Comparison of ENCODE assay signal across 8 cellular contexts in the genomic region with DNA sequence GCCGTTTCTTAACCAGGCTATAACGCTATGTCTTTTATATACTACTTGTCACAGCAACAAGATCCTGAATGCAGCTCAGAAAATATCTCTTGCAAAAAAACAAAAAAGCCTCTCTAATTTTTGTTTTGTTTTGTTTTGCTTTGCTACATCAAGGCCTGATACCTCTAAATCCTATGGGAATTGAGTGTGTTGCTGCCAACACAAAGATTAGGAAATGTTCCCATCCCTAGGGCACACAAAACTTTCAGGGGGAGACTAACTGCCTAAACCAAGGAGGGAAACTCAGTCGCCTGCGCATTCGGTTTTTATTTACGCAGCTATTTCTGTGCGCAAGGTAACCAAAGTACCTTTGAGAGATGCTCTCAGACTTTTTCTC. TPM values are rescaled to one million over a fixed set of nuclear protein-coding genes. Genes with fewer than 3 reads are reported as not detected.
DNase-seq lines count a peak whose midpoint lies in the region; ATAC-seq and TF ChIP-seq lines count a peak whose summit lies in the region.

No MANE protein-coding gene starts in this region.

- H3K9me3 Mint-ChIP-seq in naive thymus-derived CD4-positive, alpha-beta T cell, result no peaks in the 10 kb centered on the region

- H3K4me1 Mint-ChIP-seq in naive thymus-derived CD4-positive, alpha-beta T cell, result peaks cover 26 to 64% (median 54%) of the 10 kb centered on the region in 7 donors

- CTCF ChIA-PET in naive thymus-derived CD4-positive, alpha-beta T cell (lab: Charles Lee), result interaction anchor here (0.6 kb wide), 1 partner anchor 123 kb away, joined by 3 read pairs; no protein-coding TSS in a partner anchor

- peaks cover 0 to 41% (median 0%) of the 10 kb centered on the region in 5 donors for H3K27me3 Mint-ChIP-seq in naive thymus-derived CD4-positive, alpha-beta T cell

- H3K4me3 Mint-ChIP-seq in naive thymus-derived CD4-positive, alpha-beta T cell, result peak overlapping the region; percentile 91 to 100 (median 94)

- H3K4me1 ChIP-seq in HUES48 (ENCODE audit: control insufficient read depth, insufficient read depth, low read length), result peaks cover 37% of the 10 kb centered on the region
- H3K4me1 ChIP-seq in naive thymus-derived CD4-positive, alpha-beta T cell (ENCODE audit: control insufficient read depth in 2 of 2, insufficient read depth in 2 of 2, low read length in 2 of 2), result peaks cover 6 to 13% of the 10 kb centered on the region in 2 donors

- no peak for DNase-seq in AG10803 (ENCODE audit: low read depth)
- DNase-seq in central memory CD4-positive, alpha-beta T cell, result peak; percentile 6
- peak in 5 of 9 donors; percentile 24 to 36 (median 29) for DNase-seq in naive thymus-derived CD4-positive, alpha-beta T cell
- no peak for DNase-seq in H4 (ENCODE audit: low spot score)
- DNase-seq in D341Med (ENCODE audit: low spot score), result no peak
- DNase-seq in T1000 (lab: John Stamatoyannopoulos, UW), result no peak
- DNase-seq in GM10266 (ENCODE audit: extremely low spot score), result no peak

- POLR2A ChIA-PET in naive thymus-derived CD4-positive, alpha-beta T cell (lab: Charles Lee), result interaction anchor here (0.6 to 7.0 kb wide), 3 partner anchors 11 to 208 kb away, joined by 3 to 172 read pairs (median 19); no protein-coding TSS in a partner anchor

- peak overlapping the region; percentile 75 for H3K4me3 ChIP-seq in AG10803 (ENCODE audit: low read length)
- peak overlapping the region; percentile 76 for H3K4me3 ChIP-seq in HUES48 (ENCODE audit: low read depth, low read length)
- H3K4me3 ChIP-seq in naive thymus-derived CD4-positive, alpha-beta T cell (ENCODE audit: low read length), result peak overlapping the region; percentile 56

- H3K27me3 ChIP-seq in HUES48 (ENCODE audit: control insufficient read depth, insufficient read depth, low read length), result peaks cover 16% of the 10 kb centered on the region
- H3K27me3 ChIP-seq in naive thymus-derived CD4-positive, alpha-beta T cell (ENCODE audit: control insufficient read depth in 2 of 2, insufficient read depth in 2 of 2, low read length in 2 of 2), result no peaks in the 10 kb centered on the region

- intact Hi-C loops in naive thymus-derived CD4-positive, alpha-beta T cell (cut with micrococcal nuclease), result loop anchor here in 1 of 2 donors (1.0 to 5.0 kb wide), 5 partner anchors 8 to 235 kb away; no protein-coding TSS in a partner anchor

- no peaks in the 10 kb centered on the region for H3K36me3 ChIP-seq in HUES48 (ENCODE audit: control insufficient read depth, insufficient read depth, low read length)
- peaks cover 0 to 5% (median 0%) of the 10 kb centered on the region in 3 experiments for H3K36me3 ChIP-seq in naive thymus-derived CD4-positive, alpha-beta T cell (ENCODE audit: control insufficient read depth in 2 of 3, insufficient read depth in 3 of 3, low read length in 3 of 3)

- H3K36me3 Mint-ChIP-seq in naive thymus-derived CD4-positive, alpha-beta T cell, result peaks cover 0 to 13% (median 0%) of the 10 kb centered on the region in 5 donors

- no peaks in the 10 kb centered on the region for H3K9me3 ChIP-seq in HUES48 (ENCODE audit: control insufficient read depth, insufficient read depth, low read length)
- H3K9me3 ChIP-seq in naive thymus-derived CD4-positive, alpha-beta T cell (ENCODE audit: control insufficient read depth in 2 of 3, low read length in 3 of 3), result no peaks in the 10 kb centered on the region

- H3K27ac Mint-ChIP-seq in naive thymus-derived CD4-positive, alpha-beta T cell, result peak overlapping the region; percentile 80 to 95 (median 91)

- no peak for ATAC-seq in naive thymus-derived CD4-positive, alpha-beta T cell

- H3K27ac ChIP-seq in HUES48 (ENCODE audit: low read depth, low read length), result no peak overlapping the region
- peak overlapping the region; percentile 66 for H3K27ac ChIP-seq in naive thymus-derived CD4-positive, alpha-beta T cell (ENCODE audit: low read depth, low read length)

- no peak for TF ChIP-seq CTCF in AG10803 (conservative IDR thresholded peaks at IDR 0.05; ENCODE audit: low read length)
- TF ChIP-seq CTCF in GM10266 (IDR thresholded peaks at IDR 0.05; ENCODE audit: control insufficient read depth, insufficient read depth, low read depth, missing control alignments), result no peak

- H3K9ac ChIP-seq in HUES48 (ENCODE audit: low read depth, low read length), result no peak overlapping the region

RNA-seq across cellular contexts. Expression of a gene that starts 1.7 kb away (rescaled TPM):
- total RNA-seq in naive thymus-derived CD4-positive, alpha-beta T cell, result 10 to 100 TPM; 36.7 to 73.1 (median 55.9) TPM
- polyA plus RNA-seq in naive thymus-derived CD4-positive, alpha-beta T cell, result 10 to 100 TPM; 87.2 to 99.8 TPM
- total RNA-seq in H4 (2014; rRNA removed; shearing (Covaris generic)), result 73.4 and 109 TPM in 2 replicates

Comparison
In these comparisons a context has a peak if more than half of its experiments do, and no peak if none do; other contexts are left out.
1. DNase-seq: peak in central memory CD4-positive, alpha-beta T cell (single experiment) and naive thymus-derived CD4-positive, alpha-beta T cell (5 of 9); none in AG10803 (single experiment), H4 (single experiment), D341Med (single experiment), T1000 (single experiment) and GM10266 (single experiment).
2. Peak in every context shown above with its lines, with median percentiles within 50 percentile points of each other: H3K4me3 ChIP-seq.